7 cellular contexts compared by ENCODE assay signal in the genomic region with DNA sequence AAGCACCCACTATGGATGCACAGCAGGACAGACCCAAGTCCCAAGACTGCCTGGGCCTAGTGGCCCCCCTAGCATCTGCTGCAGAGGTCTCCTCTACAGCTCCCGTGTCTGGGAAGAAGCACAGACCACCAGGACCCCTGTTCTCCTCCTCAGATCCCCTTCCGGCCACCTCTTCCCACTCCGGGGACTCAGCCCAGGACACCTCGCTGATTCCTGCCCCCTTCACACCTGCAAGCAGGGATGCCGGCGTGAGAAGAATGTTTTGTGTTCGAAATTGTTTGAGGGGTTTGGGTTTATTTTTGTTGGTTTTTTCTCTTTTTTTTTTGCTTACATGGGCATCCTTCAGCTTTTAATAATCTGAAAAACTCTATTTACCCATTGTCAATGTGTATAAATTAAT.
DNase-seq lines count a peak whose midpoint lies in the region; ATAC-seq and TF ChIP-seq lines count a peak whose summit lies in the region.
"Not testable (repeated sequence)": the region's sequence is repeated elsewhere in the genome, so short reads cannot be mapped to it uniquely, and the experiment has no call there.

No MANE protein-coding gene starts in this region.

- H3K4me3 Mint-ChIP-seq in osteocyte (ENCODE audit: unreplicated experiment); stimulated activated effector memory CD8-positive, alpha-beta T cell treated with anti-CD3 and anti-CD28 coated beads, Interleukin-12 subunit alpha, Interleukin-12 subunit beta, amount 100 ng/mL, for 72 hours: not testable (repeated sequence)

- H3K36me3 ChIP-seq in heart left ventricle: peaks cover 0 to 30% (median 3%) of the 10 kb centered on the region in 9 donors
- not testable (repeated sequence) for H3K36me3 ChIP-seq in lung (ENCODE audit: control insufficient read depth in 2 of 2, insufficient read depth in 2 of 2, low read length in 2 of 2)

- DNase-seq in NAMALWA (ENCODE audit: low spot score) (peak; percentile 1), dorsolateral prefrontal cortex (peak in 6 of 10 donors; percentile 9 to 71 (median 36)), heart left ventricle (peak in 4 of 5 donors; percentile 14 to 66 (median 20)), lung (ENCODE audit: low spot score) (peak; percentile 52), osteocyte (ENCODE audit: extremely low spot score, unreplicated experiment) (peak; percentile 91)
- peak; percentile 62 for DNase-seq in activated effector memory CD4-positive, alpha-beta T cell treated with anti-CD3 and anti-CD28 coated beads, Interleukin-2, amount 50 U/mL, for 16 hours
- DNase-seq in stimulated activated effector memory CD8-positive, alpha-beta T cell treated with anti-CD3 and anti-CD28 coated beads, Interleukin-12 subunit alpha, Interleukin-12 subunit beta, amount 100 ng/mL, for 72 hours (ENCODE audit: low spot score in 2 of 2): peak in 1 of 2 donors; percentile 59

- H3K36me3 Mint-ChIP-seq in osteocyte (ENCODE audit: unreplicated experiment): peaks cover 17% of the 10 kb centered on the region
- H3K36me3 Mint-ChIP-seq in stimulated activated effector memory CD8-positive, alpha-beta T cell treated with anti-CD3 and anti-CD28 coated beads, Interleukin-12 subunit alpha, Interleukin-12 subunit beta, amount 100 ng/mL, for 72 hours: peaks cover 33% of the 10 kb centered on the region

- H3K27ac ChIP-seq in dorsolateral prefrontal cortex: peak overlapping the region in 40 of 59 donors; percentile 0 to 88 (median 60)
- not testable (repeated sequence) for H3K27ac ChIP-seq in heart left ventricle; lung (ENCODE audit: low read depth in 1 of 2, low read length in 1 of 2)

- not testable (repeated sequence) for H3K4me3 ChIP-seq in dorsolateral prefrontal cortex, heart left ventricle, lung

- H3K9me3 Mint-ChIP-seq in osteocyte (ENCODE audit: unreplicated experiment); stimulated activated effector memory CD8-positive, alpha-beta T cell treated with anti-CD3 and anti-CD28 coated beads, Interleukin-12 subunit alpha, Interleukin-12 subunit beta, amount 100 ng/mL, for 72 hours: not testable (repeated sequence)

- not testable (repeated sequence) for H3K9me3 ChIP-seq in heart left ventricle; lung (ENCODE audit: control insufficient read depth in 2 of 2, insufficient read depth in 1 of 2, low read length in 1 of 2)

- ATAC-seq in heart left ventricle; lung (ENCODE audit: insufficient read depth, low FRiP score); stimulated activated effector memory CD8-positive, alpha-beta T cell treated with anti-CD3 and anti-CD28 coated beads, Interleukin-12 subunit alpha, Interleukin-12 subunit beta, amount 100 ng/mL, for 72 hours: not testable (repeated sequence)

- not testable (repeated sequence) for TF ChIP-seq CTCF in dorsolateral prefrontal cortex (IDR thresholded peaks at IDR 0.05 in 54 of 56, conservative IDR thresholded peaks at IDR 0.05 in 2 of 56; ENCODE audit: low read depth in 1 of 56, partially characterized antibody in 56 of 56); heart left ventricle (IDR thresholded peaks at IDR 0.05); lung (IDR thresholded peaks at IDR 0.05; ENCODE audit: control extremely low read depth, extremely low read depth); osteocyte (IDR thresholded peaks at IDR 0.05)

- not testable (repeated sequence) for TF ChIP-seq POLR2A in heart left ventricle (IDR thresholded peaks at IDR 0.05)

- H3K4me1 ChIP-seq in heart left ventricle; lung (ENCODE audit: control insufficient read depth in 2 of 2, insufficient read depth in 2 of 2, low read length in 2 of 2): not testable (repeated sequence)

- WGBS in heart left ventricle, 4 donors: 96 to 97% (median 96%) methylated on average over 7 of the region's 7 CpGs
- 97% methylated on average over 7 of the region's 7 CpGs for WGBS in lung, 2 donors

- H3K27me3 Mint-ChIP-seq in osteocyte (ENCODE audit: unreplicated experiment): not testable (repeated sequence)

- H3K27me3 ChIP-seq in dorsolateral prefrontal cortex; heart left ventricle; lung (ENCODE audit: control insufficient read depth, insufficient read depth): not testable (repeated sequence)

- not testable (repeated sequence) for H3K27ac Mint-ChIP-seq in osteocyte (ENCODE audit: unreplicated experiment)
- H3K27ac Mint-ChIP-seq in stimulated activated effector memory CD8-positive, alpha-beta T cell treated with anti-CD3 and anti-CD28 coated beads, Interleukin-12 subunit alpha, Interleukin-12 subunit beta, amount 100 ng/mL, for 72 hours: peak overlapping the region; percentile 33

- intact Hi-C loops in dorsolateral prefrontal cortex (cut with DNase I); heart left ventricle (cut with DNase I): not testable (repeated sequence)

- H3K4me1 Mint-ChIP-seq in osteocyte (ENCODE audit: unreplicated experiment): not testable (repeated sequence)
- H3K4me1 Mint-ChIP-seq in stimulated activated effector memory CD8-positive, alpha-beta T cell treated with anti-CD3 and anti-CD28 coated beads, Interleukin-12 subunit alpha, Interleukin-12 subunit beta, amount 100 ng/mL, for 72 hours: peaks cover 34% of the 10 kb centered on the region
